ENCODE assay signal across 8 cellular contexts in genomic region chr9:69035438-69036316, GRCh38. TPM values are rescaled to one million over a fixed set of nuclear protein-coding genes. Genes with fewer than 3 reads are reported as not detected.
DNase-seq lines count a peak whose midpoint lies in the region; ATAC-seq and TF ChIP-seq lines count a peak whose summit lies in the region.

FXN (plus strand) TSS chr9:69035752; CDS start chr9:69035783, 31 bp downstream.

- peak within 1 kb of the TSS; percentile 100 for H3K4me3 ChIP-seq in HUES48 (ENCODE audit: low read depth, low read length)
- peak within 1 kb of the TSS; percentile 65 to 92 (median 72) for H3K4me3 ChIP-seq in Peyer's patch
- H3K4me3 ChIP-seq in fibroblast of mammary gland (ENCODE audit: control insufficient read depth, low read depth, low read length): peak within 1 kb of the TSS; percentile 97

- H3K9ac ChIP-seq in HUES48 (ENCODE audit: low read depth, low read length): peak within 1 kb of the TSS; percentile 90

- H3K36me3 ChIP-seq in HUES48 (ENCODE audit: control insufficient read depth, insufficient read depth, low read length) (no peaks in the 10 kb centered on the region; the same call in 1 of the 2 replicates), Peyer's patch (no peaks in the 10 kb centered on the region)

- H3K27me3 ChIP-seq in HUES48 (ENCODE audit: control insufficient read depth, insufficient read depth, low read length): no peaks in the 10 kb centered on the region
- no peaks in the 10 kb centered on the region for H3K27me3 ChIP-seq in Peyer's patch

- no peaks in the 10 kb centered on the region for H3K27me3 Mint-ChIP-seq in natural killer cell treated with Interleukin-12 subunit alpha and Interleukin-12 subunit beta and Interleukin-15 and Interleukin-18, amount 100 ng/mL, for 72 hours

- TF ChIP-seq CTCF in Peyer's patch (IDR thresholded peaks at IDR 0.05) (peak; percentile 86 to 98 (median 96)), fibroblast of mammary gland (conservative IDR thresholded peaks at IDR 0.05; ENCODE audit: control insufficient read depth, insufficient read depth, low read depth, low read length) (peak; percentile 88)

- no peaks in the 10 kb centered on the region for H3K9me3 ChIP-seq in HUES48 (ENCODE audit: control insufficient read depth, insufficient read depth, low read length)
- H3K9me3 ChIP-seq in Peyer's patch: no peaks in the 10 kb centered on the region

- H3K27ac ChIP-seq in HUES48 (ENCODE audit: low read depth, low read length): peak within 1 kb of the TSS; percentile 88
- H3K27ac ChIP-seq in Peyer's patch: peak within 1 kb of the TSS; percentile 66 to 90 (median 84)

- TF ChIP-seq POLR2A in Peyer's patch (IDR thresholded peaks at IDR 0.05): peak in 1 of 2 donors; percentile 25

- H3K36me3 Mint-ChIP-seq in natural killer cell treated with Interleukin-12 subunit alpha and Interleukin-12 subunit beta and Interleukin-15 and Interleukin-18, amount 100 ng/mL, for 72 hours: no peaks in the 10 kb centered on the region

- H3K4me3 Mint-ChIP-seq in natural killer cell treated with Interleukin-12 subunit alpha and Interleukin-12 subunit beta and Interleukin-15 and Interleukin-18, amount 100 ng/mL, for 72 hours: peak within 1 kb of the TSS; percentile 99

- ATAC-seq in GM21390 (IDR thresholded peaks at IDR 0.05; ENCODE audit: unreplicated experiment): peak; percentile 92
- ATAC-seq in natural killer cell treated with Interleukin-12 subunit alpha and Interleukin-12 subunit beta and Interleukin-15 and Interleukin-18, amount 100 ng/mL, for 72 hours: peak; percentile 95 to 96
- peak; percentile 94 for ATAC-seq in stimulated activated naive CD8-positive, alpha-beta T cell treated with anti-CD3 and anti-CD28 coated beads, Interleukin-15, Interleukin-2, amounts not matched to agents 100 U/mL and 50 U/mL, for 24 hours

- H3K4me1 ChIP-seq in HUES48 (ENCODE audit: control insufficient read depth, insufficient read depth, low read length): peaks cover 6% of the 10 kb centered on the region
- peaks cover 0 to 8% (median 2%) of the 10 kb centered on the region in 4 donors for H3K4me1 ChIP-seq in Peyer's patch

- peak; percentile 37 for DNase-seq in DMS153 (lab: John Stamatoyannopoulos, UW)
- peak; percentile 75 to 91 (median 91) for DNase-seq in Peyer's patch
- peak; percentile 71 to 77 for DNase-seq in activated T-helper 1 cell treated with anti-CD3 and anti-CD28 coated beads, Interleukin-2, amount 50 U/mL, for 16 hours (ENCODE audit: low read depth in 1 of 2, low spot score in 1 of 2)
- peak; percentile 75 for DNase-seq in fibroblast of mammary gland (ENCODE audit: low read depth)
- DNase-seq in natural killer cell treated with Interleukin-12 subunit alpha and Interleukin-12 subunit beta and Interleukin-15 and Interleukin-18, amount 100 ng/mL, for 72 hours (ENCODE audit: low spot score): peak; percentile 89
- peak; percentile 89 for DNase-seq in stimulated activated naive CD8-positive, alpha-beta T cell treated with anti-CD3 and anti-CD28 coated beads, Interleukin-15, Interleukin-2, amounts not matched to agents 100 U/mL and 50 U/mL, for 24 hours

- H3K4me1 Mint-ChIP-seq in natural killer cell treated with Interleukin-12 subunit alpha and Interleukin-12 subunit beta and Interleukin-15 and Interleukin-18, amount 100 ng/mL, for 72 hours (ENCODE audit: low read depth in 2 of 2): peaks cover 11 to 14% of the 10 kb centered on the region in 2 donors

- H3K27ac Mint-ChIP-seq in natural killer cell treated with Interleukin-12 subunit alpha and Interleukin-12 subunit beta and Interleukin-15 and Interleukin-18, amount 100 ng/mL, for 72 hours: peak within 1 kb of the TSS; percentile 73 to 95

- no peaks in the 10 kb centered on the region for H3K9me3 Mint-ChIP-seq in natural killer cell treated with Interleukin-12 subunit alpha and Interleukin-12 subunit beta and Interleukin-15 and Interleukin-18, amount 100 ng/mL, for 72 hours

RNA-seq across cellular contexts. Expression of gene FXN, which starts in this region (rescaled TPM):
- 1 to 10 TPM; 1.7 to 4.2 (median 2.7) TPM for total RNA-seq in Peyer's patch
- total RNA-seq in natural killer cell treated with Interleukin-12 subunit alpha and Interleukin-12 subunit beta and Interleukin-15 and Interleukin-18, amount 100 ng/mL, for 72 hours: 10 to 100 TPM; 17.4 to 22.8 TPM

Comparison
In these comparisons a context has a peak if more than half of its experiments do, and no peak if none do; other contexts are left out.
1. Peak in every context shown above with its lines: DNase-seq, ATAC-seq, H3K4me3 ChIP-seq and H3K27ac ChIP-seq.
2. DNase-seq: peak in every context shown above with its lines; median percentile 91 in Peyer's patch; 89 in natural killer cell treated with Interleukin-12 subunit alpha and Interleukin-12 subunit beta and Interleukin-15 and Interleukin-18, amount 100 ng/mL, for 72 hours; 89 in stimulated activated naive CD8-positive, alpha-beta T cell treated with anti-CD3 and anti-CD28 coated beads, Interleukin-15, Interleukin-2, amounts not matched to agents 100 U/mL and 50 U/mL, for 24 hours; 75 in fibroblast of mammary gland; 74 in activated T-helper 1 cell treated with anti-CD3 and anti-CD28 coated beads, Interleukin-2, amount 50 U/mL, for 16 hours; 37 in DMS153.